22 cellular contexts compared by ENCODE assay signal in genomic region chr1:22206551-22207125, GRCh38.
"Had no signal": no experiment of that assay in that cellular context is flagged by ENCODE, and none has a peak within 500 bp of the region (broad histone marks: within the 10 kb centered on the region; RNA-seq: fewer than 3 reads in every experiment).

No MANE protein-coding gene starts in this region.

- H3K27ac ChIP-seq: coronary artery, gastroesophageal sphincter, neutrophil, right atrium auricular region, stomach, thoracic aorta, transverse colon had no signal

- H3K36me3 ChIP-seq: gastroesophageal sphincter, neutrophil, right atrium auricular region, stomach, thoracic aorta, transverse colon had no signal

- H3K9me3 ChIP-seq: gastroesophageal sphincter, neutrophil, right atrium auricular region, stomach, thoracic aorta, transverse colon had no signal

- H3K4me1 ChIP-seq: gastroesophageal sphincter, right atrium auricular region, transverse colon had no signal

- DNase-seq: caudate nucleus; effector CD4-positive, alpha-beta T cell; endodermal cell; immature natural killer cell; left cardiac atrium; left ventricle myocardium superior; mesenchymal stem cell; midbrain; naive B cell; stimulated activated CD4-positive, alpha-beta T cell treated with anti-CD3 and anti-CD28 coated beads, Interleukin-12 subunit alpha, Interleukin-12 subunit beta, amount 100 ng/mL, for 4 hours; stimulated activated naive CD4-positive, alpha-beta T cell; stomach; substantia nigra; transverse colon had no signal

- H3K4me3 ChIP-seq: coronary artery, gastroesophageal sphincter, lung, right atrium auricular region, stomach, thoracic aorta, transverse colon had no signal

- FAIRE-seq: endothelial cell of umbilical vein, keratinocyte had no signal

- ATAC-seq: gastroesophageal sphincter, left cardiac atrium, left ventricle myocardium superior had no signal
